In the genomic region with DNA sequence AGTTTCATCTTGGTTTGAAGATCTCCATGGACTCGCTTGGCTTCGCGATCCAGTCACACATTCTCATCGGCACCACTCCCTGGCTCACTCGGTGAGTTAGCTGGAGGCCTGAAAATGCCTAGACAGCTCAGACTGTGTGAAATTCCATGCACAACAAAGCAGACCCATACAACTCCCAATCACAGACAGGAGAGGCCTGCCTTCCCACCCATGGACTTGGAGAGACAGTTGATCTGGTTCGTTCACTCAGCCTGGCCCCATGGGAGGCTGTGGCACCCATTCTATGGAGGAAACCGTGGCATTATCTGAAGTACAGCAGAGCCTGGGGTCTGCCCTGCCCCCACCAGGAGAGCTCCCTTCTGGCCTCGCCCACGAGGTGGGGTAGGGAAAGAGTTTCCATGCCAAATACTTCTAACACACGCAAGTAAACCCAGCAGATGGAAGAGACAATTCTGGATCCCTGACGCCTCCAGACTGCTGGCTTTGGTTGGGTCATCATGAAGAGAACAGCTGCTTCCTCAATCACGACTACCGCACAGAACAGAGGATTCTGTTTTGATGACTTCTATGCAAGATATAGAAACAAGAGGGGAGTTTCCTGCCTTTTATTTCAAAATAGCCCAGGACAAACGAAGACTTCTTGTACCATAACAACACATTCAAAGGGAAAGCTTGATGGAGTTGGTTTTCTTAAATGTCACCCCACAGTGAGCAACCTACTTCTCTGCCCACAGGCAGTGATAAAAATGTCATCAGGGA, we compare ENCODE assay signal across 9 cellular contexts. TPM values are rescaled to one million over a fixed set of nuclear protein-coding genes. Genes with fewer than 3 reads are reported as not detected.
DNase-seq lines count a peak whose midpoint lies in the region; ATAC-seq and TF ChIP-seq lines count a peak whose summit lies in the region.
"Had no signal": no experiment of that assay in that cellular context is flagged by ENCODE, and none has a peak within 500 bp of the region (broad histone marks: within the 10 kb centered on the region; RNA-seq: fewer than 3 reads in every experiment).

No MANE protein-coding gene starts in this region.

- H3K27ac ChIP-seq in left lung (peak overlapping the region; percentile 54 to 85), substantia nigra (ENCODE audit: low read depth, low read length, poor library complexity, severe bottlenecking) (peak overlapping the region; percentile 92)

- H3K36me3 Mint-ChIP-seq in T-helper 1 cell treated with Interleukin-12 subunit alpha and Interleukin-12 subunit beta and Interleukin-4 antibody, amounts not matched to agents 30 μg/mL and 1 μg/mL, for 36 hours (ENCODE audit: low read depth) = peaks cover 38% of the 10 kb centered on the region
- peaks cover 44% of the 10 kb centered on the region for H3K36me3 Mint-ChIP-seq in activated T-helper 2 cell treated with anti-CD3 and anti-CD28 coated beads, Interferon-gamma antibody, Interleukin-2, Interleukin-4, amounts not matched to agents 10 μg/mL and 5 μg/mL and 100 μg/mL, durations not matched to agents 14 hours and 24 hours and 36 hours (ENCODE audit: low read depth)

- peak overlapping the region; percentile 60 for H3K27ac Mint-ChIP-seq in T-helper 1 cell treated with Interleukin-12 subunit alpha and Interleukin-12 subunit beta and Interleukin-4 antibody, amounts not matched to agents 30 μg/mL and 1 μg/mL, for 36 hours
- H3K27ac Mint-ChIP-seq in activated T-helper 2 cell treated with anti-CD3 and anti-CD28 coated beads, Interferon-gamma antibody, Interleukin-2, Interleukin-4, amounts not matched to agents 10 μg/mL and 5 μg/mL and 100 μg/mL, durations not matched to agents 14 hours and 24 hours and 36 hours = peak overlapping the region; percentile 89

- no peak overlapping the region for H3K4me3 Mint-ChIP-seq in T-helper 1 cell treated with Interleukin-12 subunit alpha and Interleukin-12 subunit beta and Interleukin-4 antibody, amounts not matched to agents 30 μg/mL and 1 μg/mL, for 36 hours
- H3K4me3 Mint-ChIP-seq in activated T-helper 2 cell treated with anti-CD3 and anti-CD28 coated beads, Interferon-gamma antibody, Interleukin-2, Interleukin-4, amounts not matched to agents 10 μg/mL and 5 μg/mL and 100 μg/mL, durations not matched to agents 14 hours and 24 hours and 36 hours (ENCODE audit: low read depth) = no peak overlapping the region

- no peaks in the 10 kb centered on the region for H3K9me3 ChIP-seq in left lung

- no peaks in the 10 kb centered on the region for H3K36me3 ChIP-seq in left lung

- H3K27me3 Mint-ChIP-seq in T-helper 1 cell treated with Interleukin-12 subunit alpha and Interleukin-12 subunit beta and Interleukin-4 antibody, amounts not matched to agents 30 μg/mL and 1 μg/mL, for 36 hours (ENCODE audit: low read depth) = no peaks in the 10 kb centered on the region
- H3K27me3 Mint-ChIP-seq in activated T-helper 2 cell treated with anti-CD3 and anti-CD28 coated beads, Interferon-gamma antibody, Interleukin-2, Interleukin-4, amounts not matched to agents 10 μg/mL and 5 μg/mL and 100 μg/mL, durations not matched to agents 14 hours and 24 hours and 36 hours (ENCODE audit: low read depth) = no peaks in the 10 kb centered on the region

- H3K27me3 ChIP-seq in left lung = no peaks in the 10 kb centered on the region

- H3K4me1 Mint-ChIP-seq in T-helper 1 cell treated with Interleukin-12 subunit alpha and Interleukin-12 subunit beta and Interleukin-4 antibody, amounts not matched to agents 30 μg/mL and 1 μg/mL, for 36 hours (ENCODE audit: low read depth) = peaks cover 56% of the 10 kb centered on the region
- peaks cover 64% of the 10 kb centered on the region for H3K4me1 Mint-ChIP-seq in activated T-helper 2 cell treated with anti-CD3 and anti-CD28 coated beads, Interferon-gamma antibody, Interleukin-2, Interleukin-4, amounts not matched to agents 10 μg/mL and 5 μg/mL and 100 μg/mL, durations not matched to agents 14 hours and 24 hours and 36 hours (ENCODE audit: low read depth)

- TF ChIP-seq CTCF in left lung (IDR thresholded peaks at IDR 0.05) = no peak

- ATAC-seq in left lung (peak; percentile 47), HG02938 (IDR thresholded peaks at IDR 0.05; ENCODE audit: unreplicated experiment) (no peak)

- peaks cover 34 to 76% of the 10 kb centered on the region in 2 donors for H3K4me1 ChIP-seq in left lung

- no peaks in the 10 kb centered on the region for H3K9me3 Mint-ChIP-seq in T-helper 1 cell treated with Interleukin-12 subunit alpha and Interleukin-12 subunit beta and Interleukin-4 antibody, amounts not matched to agents 30 μg/mL and 1 μg/mL, for 36 hours
- no peaks in the 10 kb centered on the region for H3K9me3 Mint-ChIP-seq in activated T-helper 2 cell treated with anti-CD3 and anti-CD28 coated beads, Interferon-gamma antibody, Interleukin-2, Interleukin-4, amounts not matched to agents 10 μg/mL and 5 μg/mL and 100 μg/mL, durations not matched to agents 14 hours and 24 hours and 36 hours

- DNase-seq in T-helper 1 cell (no peak), left lung (no peak), substantia nigra (lab: John Stamatoyannopoulos, UW) (peak in 1 of 49 donors; percentile 43), globus pallidus (ENCODE audit: low spot score) (no peak), NK-92 (lab: John Stamatoyannopoulos, UW; ENCODE audit: unreplicated experiment) (no peak)
- DNase-seq in activated T-helper 2 cell treated with anti-CD3 and anti-CD28 coated beads, Interferon-gamma antibody, Interleukin-2, Interleukin-4, amounts not matched to agents 10 μg/mL and 5 μg/mL and 100 μg/mL, durations not matched to agents 14 hours and 24 hours and 36 hours (ENCODE audit: low spot score) = no peak
- DNase-seq: ACHN had no signal

- no peak overlapping the region for H3K4me3 ChIP-seq in left lung

- intact Hi-C loops in activated T-helper 2 cell treated with anti-CD3 and anti-CD28 coated beads, Interferon-gamma antibody, Interleukin-2, Interleukin-4, amounts not matched to agents 10 μg/mL and 5 μg/mL and 100 μg/mL, durations not matched to agents 14 hours and 24 hours and 36 hours (cut with micrococcal nuclease) = loop anchor here (1.0 kb wide), 5 partner anchors 10 to 87 kb away; partner anchors contain the start of gene FAM53B
- intact Hi-C loops in left lung (cut with DNase I) = no loop called here

RNA-seq across cellular contexts. Expression of gene FAM53B, which starts 15.9 kb away (rescaled TPM):
- 18.1 and 19.3 TPM in 2 replicates for total RNA-seq in activated T-helper 2 cell treated with anti-CD3 and anti-CD28 coated beads, Interferon-gamma antibody, Interleukin-2, Interleukin-4, amounts not matched to agents 10 μg/mL and 5 μg/mL and 100 μg/mL, durations not matched to agents 14 hours and 24 hours and 36 hours
- 10 to 100 TPM; 26.6 to 34.6 TPM for total RNA-seq in left lung
